Comparison of ENCODE assay signal across 8 cellular contexts in genomic region chr10:62050941-62051433, GRCh38.
DNase-seq lines count a peak whose midpoint lies in the region; ATAC-seq and TF ChIP-seq lines count a peak whose summit lies in the region.

No MANE protein-coding gene starts in this region.

- H3K36me3 Mint-ChIP-seq in T-helper 2 cell treated with Interferon-gamma antibody and Interleukin-4, amounts not matched to agents 5 μg/mL and 100 μg/mL, for 36 hours (ENCODE audit: low read depth), result peaks cover 59% of the 10 kb centered on the region
- H3K36me3 Mint-ChIP-seq in brain, result peaks cover 38% of the 10 kb centered on the region

- no peaks in the 10 kb centered on the region for H3K27me3 ChIP-seq in right lobe of liver

- intact Hi-C loops in right lobe of liver (cut with DNase I), result no loop called here

- TF ChIP-seq CTCF in brain (conservative IDR thresholded peaks at IDR 0.05) (no peak), right lobe of liver (IDR thresholded peaks at IDR 0.05) (no peak)

- 39% methylated on average over 8 of the region's 8 CpGs for WGBS in right lobe of liver (ENCODE audit: insufficient coverage, low coverage, low lambda C conversion rate, missing lambda C conversion rate)

- DNase-seq in T-helper 2 cell treated with Interferon-gamma antibody and Interleukin-4, amounts not matched to agents 5 μg/mL and 100 μg/mL, for 36 hours (ENCODE audit: low spot score), result peak; percentile 84
- DNase-seq in right lobe of liver (no peak), T1000 (lab: John Stamatoyannopoulos, UW) (no peak), ecto neural progenitor cell (ENCODE audit: low spot score) (no peak)
- peak; percentile 59 to 75 (median 71) for DNase-seq in stimulated activated CD4-positive, alpha-beta T cell treated with anti-CD3 and anti-CD28 coated beads, TNF-alpha, amount 100 ng/mL, for 24 hours (ENCODE audit: low read depth in 3 of 3)

- H3K36me3 ChIP-seq in right lobe of liver, result peaks cover 0 to 8% (median 0%) of the 10 kb centered on the region in 4 donors

- H3K27ac Mint-ChIP-seq in T-helper 2 cell treated with Interferon-gamma antibody and Interleukin-4, amounts not matched to agents 5 μg/mL and 100 μg/mL, for 36 hours, result peak overlapping the region; percentile 97
- H3K27ac Mint-ChIP-seq in brain, result peak overlapping the region; percentile 76 to 98 (median 95)

- no peaks in the 10 kb centered on the region for H3K27me3 Mint-ChIP-seq in T-helper 2 cell treated with Interferon-gamma antibody and Interleukin-4, amounts not matched to agents 5 μg/mL and 100 μg/mL, for 36 hours (ENCODE audit: low read depth)
- H3K27me3 Mint-ChIP-seq in brain, result peaks cover 5% of the 10 kb centered on the region

- no peaks in the 10 kb centered on the region for H3K9me3 Mint-ChIP-seq in T-helper 2 cell treated with Interferon-gamma antibody and Interleukin-4, amounts not matched to agents 5 μg/mL and 100 μg/mL, for 36 hours
- H3K9me3 Mint-ChIP-seq in brain, result no peaks in the 10 kb centered on the region

- H3K27ac ChIP-seq in right lobe of liver, result peak overlapping the region; percentile 90 to 98 (median 93)

- H3K9me3 ChIP-seq in right lobe of liver, result no peaks in the 10 kb centered on the region

- peak; percentile 52 for TF ChIP-seq POLR2A in right lobe of liver (IDR thresholded peaks at IDR 0.05)

- H3K4me1 Mint-ChIP-seq in T-helper 2 cell treated with Interferon-gamma antibody and Interleukin-4, amounts not matched to agents 5 μg/mL and 100 μg/mL, for 36 hours (ENCODE audit: low read depth), result peaks cover 97% of the 10 kb centered on the region
- peaks cover 86% of the 10 kb centered on the region for H3K4me1 Mint-ChIP-seq in brain

- ATAC-seq in GM18909 (IDR thresholded peaks at IDR 0.05; ENCODE audit: poor library complexity, unreplicated experiment), result peak; percentile 41
- ATAC-seq in HG03097 (IDR thresholded peaks at IDR 0.05; ENCODE audit: low FRiP score, unreplicated experiment), result peak; percentile 28
- ATAC-seq in right lobe of liver, result peak; percentile 3 to 28 (median 6)

- H3K4me3 ChIP-seq in right lobe of liver, result peak overlapping the region; percentile 2 to 53 (median 41)

- H3K4me1 ChIP-seq in right lobe of liver, result peaks cover 0 to 34% (median 9%) of the 10 kb centered on the region in 4 donors

- peak overlapping the region; percentile 92 for H3K4me3 Mint-ChIP-seq in T-helper 2 cell treated with Interferon-gamma antibody and Interleukin-4, amounts not matched to agents 5 μg/mL and 100 μg/mL, for 36 hours
- peak overlapping the region; percentile 80 to 92 (median 82) for H3K4me3 Mint-ChIP-seq in brain

Comparison
In these comparisons a context has a peak if more than half of its experiments do, and no peak if none do; other contexts are left out.
1. DNase-seq: peak in T-helper 2 cell treated with Interferon-gamma antibody and Interleukin-4, amounts not matched to agents 5 μg/mL and 100 μg/mL, for 36 hours (single experiment) and stimulated activated CD4-positive, alpha-beta T cell treated with anti-CD3 and anti-CD28 coated beads, TNF-alpha, amount 100 ng/mL, for 24 hours (3 of 3); none in right lobe of liver (0 of 3), T1000 (single experiment) and ecto neural progenitor cell (single experiment).
2. Peak in every context shown above with its lines, with median percentiles within 50 percentile points of each other: ATAC-seq.